Comparison of ENCODE assay signal across 33 cellular contexts in genomic region chr4:167885071-167885470, GRCh38.
"Had no signal": no experiment of that assay in that cellular context is flagged by ENCODE, and none has a peak within 500 bp of the region (broad histone marks: within the 10 kb centered on the region; RNA-seq: fewer than 3 reads in every experiment).

No MANE protein-coding gene starts in this region.

- H3K27me3 Mint-ChIP-seq: activated CD4-positive, alpha-beta T cell treated with anti-CD3 and anti-CD28 coated beads, Interleukin-2, amount 10 ng/mL, durations not matched to agents 24 days and 14 days; activated CD8-positive, alpha-beta T cell treated with anti-CD3 and anti-CD28 coated beads for 36 hours; activated naive CD8-positive, alpha-beta T cell; activated naive CD8-positive, alpha-beta T cell treated with anti-CD3 and anti-CD28 coated beads, Interleukin-2, amount 50 U/mL, for 24 hours; activated T-cell treated with anti-CD3 and anti-CD28 coated beads, Interleukin-2, amount 50 U/mL, for 24 hours; brain had no signal

- ATAC-seq: activated CD8-positive, alpha-beta T cell treated with anti-CD3 and anti-CD28 coated beads for 36 hours; activated naive CD8-positive, alpha-beta T cell treated with anti-CD3 and anti-CD28 coated beads, Interleukin-2, amount 50 U/mL, for 24 hours; Right ventricle myocardium inferior had no signal

- H3K36me3 Mint-ChIP-seq: activated naive CD8-positive, alpha-beta T cell; brain had no signal

- H3K4me2 ChIP-seq: PC-9 had no signal

- H3K27ac ChIP-seq: PC-9, RWPE1, WERI-Rb-1 had no signal

- H3K36me3 ChIP-seq: WERI-Rb-1 had no signal

- H3K4me3 ChIP-seq: PC-9 had no signal

- H3K27ac Mint-ChIP-seq: activated CD4-positive, alpha-beta T cell treated with anti-CD3 and anti-CD28 coated beads, Interleukin-2, amount 10 ng/mL, durations not matched to agents 24 days and 14 days; activated CD8-positive, alpha-beta T cell treated with anti-CD3 and anti-CD28 coated beads for 36 hours; activated naive CD4-positive, alpha-beta T cell treated with anti-CD3 and anti-CD28 coated beads for 36 hours; activated naive CD8-positive, alpha-beta T cell; activated naive CD8-positive, alpha-beta T cell treated with anti-CD3 and anti-CD28 coated beads, Interleukin-2, amount 50 U/mL, for 24 hours; activated T-cell treated with anti-CD3 and anti-CD28 coated beads, Interleukin-2, amount 50 U/mL, for 24 hours; activated T-helper 2 cell treated with anti-CD3 and anti-CD28 coated beads, Interferon-gamma antibody, Interleukin-2, Interleukin-4, amounts not matched to agents 10 μg/mL and 5 μg/mL and 100 μg/mL, durations not matched to agents 14 hours and 24 hours and 36 hours; brain had no signal

- H2AFZ ChIP-seq: PC-9 had no signal

- DNase-seq: activated CD4-positive, alpha-beta T cell treated with anti-CD3 and anti-CD28 coated beads for 1 hour; activated CD4-positive, alpha-beta T cell treated with anti-CD3 and anti-CD28 coated beads, Interleukin-2, amount 10 ng/mL, durations not matched to agents 24 days and 14 days; activated CD4-positive, alpha-beta T cell treated with anti-CD3 and anti-CD28 coated beads, Interleukin-2, amount 50 U/mL, for 4 hours; activated CD4-positive, CD25-positive, alpha-beta regulatory T cell; activated CD8-positive, alpha-beta T cell treated with anti-CD3 and anti-CD28 coated beads for 36 hours; activated gamma-delta T cell treated with Interleukin-2 at 50 U/mL for 16 hours; activated naive CD4-positive, alpha-beta T cell treated with anti-CD3 and anti-CD28 coated beads for 36 hours; activated naive CD8-positive, alpha-beta T cell treated with anti-CD3 and anti-CD28 coated beads, Interleukin-2, amount 50 U/mL, for 24 hours; activated T-cell treated with anti-CD3 and anti-CD28 coated beads, Interleukin-2, amount 50 U/mL, for 24 hours; anterior cingulate cortex; Kasumi-1; KG1; NCI-H1092 treated with DMSO at 0.1 percent for 48 hours; NCI-H1417; NCI-H146; NCI-H187; NCI-H2029 treated with DMSO at 0.1 percent for 48 hours; NCI-H2107; NCI-H2171; NCI-H510A; NCI-H526; NCI-H748 treated with DMSO at 0.1 percent for 48 hours; NK-92 treated with Interleukin-12 subunit alpha and Interleukin-12 subunit beta, amount 100 ng/mL, for 24 hours; PC-9; SIG-M5; SW 1271; T1000; WERI-Rb-1 had no signal

- H3K4me1 Mint-ChIP-seq: activated CD4-positive, alpha-beta T cell treated with anti-CD3 and anti-CD28 coated beads, Interleukin-2, amount 10 ng/mL, durations not matched to agents 24 days and 14 days; activated naive CD8-positive, alpha-beta T cell treated with anti-CD3 and anti-CD28 coated beads, Interleukin-2, amount 50 U/mL, for 24 hours; brain had no signal

- H3K9me3 Mint-ChIP-seq: activated CD4-positive, alpha-beta T cell treated with anti-CD3 and anti-CD28 coated beads, Interleukin-2, amount 10 ng/mL, durations not matched to agents 24 days and 14 days; activated T-helper 2 cell treated with anti-CD3 and anti-CD28 coated beads, Interferon-gamma antibody, Interleukin-2, Interleukin-4, amounts not matched to agents 10 μg/mL and 5 μg/mL and 100 μg/mL, durations not matched to agents 14 hours and 24 hours and 36 hours had no signal

- H3K4me3 Mint-ChIP-seq: activated CD4-positive, alpha-beta T cell treated with anti-CD3 and anti-CD28 coated beads, Interleukin-2, amount 10 ng/mL, durations not matched to agents 24 days and 14 days; activated CD8-positive, alpha-beta T cell treated with anti-CD3 and anti-CD28 coated beads for 36 hours; activated naive CD4-positive, alpha-beta T cell treated with anti-CD3 and anti-CD28 coated beads for 36 hours; activated naive CD8-positive, alpha-beta T cell; activated naive CD8-positive, alpha-beta T cell treated with anti-CD3 and anti-CD28 coated beads, Interleukin-2, amount 50 U/mL, for 24 hours; activated T-cell treated with anti-CD3 and anti-CD28 coated beads, Interleukin-2, amount 50 U/mL, for 24 hours; brain had no signal
